ENCODE assay signal across 16 cellular contexts in genomic region chr1:115364044-115364775, GRCh38. TPM values are rescaled to one million over a fixed set of nuclear protein-coding genes. Genes with fewer than 3 reads are reported as not detected.
DNase-seq lines count a peak whose midpoint lies in the region; ATAC-seq, FAIRE-seq and TF ChIP-seq lines count a peak whose summit lies in the region.
"Had no signal": no experiment of that assay in that cellular context is flagged by ENCODE, and none has a peak within 500 bp of the region (broad histone marks: within the 10 kb centered on the region; RNA-seq: fewer than 3 reads in every experiment).

No MANE protein-coding gene starts in this region.

- H2AFZ ChIP-seq in HepG2 (ENCODE audit: low read length) (no peak overlapping the region), neuronal stem cell (ENCODE audit: low read length) (no peak overlapping the region)
- H2AFZ ChIP-seq: PC-9 had no signal

- no peak for TF ChIP-seq EP300 in HepG2 (IDR thresholded peaks at IDR 0.05; ENCODE audit: low read depth in 2 of 2, low read length in 2 of 2)
- TF ChIP-seq EP300 in HepG2 (CRISPR knock-in tag; IDR thresholded peaks at IDR 0.05; ENCODE audit: borderline replicate concordance), result no peak

- peaks cover 0 to 13% (median 1%) of the 10 kb centered on the region in 4 donors for H3K27me3 ChIP-seq in liver (ENCODE audit: control insufficient read depth in 4 of 4, insufficient read depth in 4 of 4, low read length in 3 of 4)
- H3K27me3 ChIP-seq in HepG2 (ENCODE audit: control insufficient read depth in 1 of 2, insufficient read depth in 2 of 2, low read length in 2 of 2), result no peaks in the 10 kb centered on the region
- H3K27me3 ChIP-seq in neuronal stem cell (ENCODE audit: control insufficient read depth in 3 of 3, insufficient read depth in 3 of 3, low read depth in 1 of 3, low read length in 3 of 3), result no peaks in the 10 kb centered on the region
- H3K27me3 ChIP-seq: dorsolateral prefrontal cortex, tibial nerve had no signal

- no peaks in the 10 kb centered on the region for H4K20me1 ChIP-seq in HepG2 (ENCODE audit: insufficient read depth, low read length)

- H3K18ac ChIP-seq in neuronal stem cell (ENCODE audit: low read length), result no peak overlapping the region

- H3K27ac ChIP-seq in liver (ENCODE audit: low read depth in 1 of 2, low read length in 2 of 2) (peak overlapping the region in 1 of 2 donors; percentile 11), HepG2 (ENCODE audit: extremely low read length, insufficient read depth, low read length) (no peak overlapping the region), neuronal stem cell (replicated peaks; ENCODE audit: low read length) (no peak overlapping the region)
- H3K27ac ChIP-seq: PC-9 had no signal

- peaks cover 0 to 2% (median under 1%) of the 10 kb centered on the region in 4 donors for H3K9me3 ChIP-seq in liver (ENCODE audit: control insufficient read depth in 4 of 4, low read length in 3 of 4)
- H3K9me3 ChIP-seq in HepG2 (ENCODE audit: low read length), result peaks cover 8% of the 10 kb centered on the region; the same call in 1 of the 2 replicates
- no peaks in the 10 kb centered on the region for H3K9me3 ChIP-seq in neuronal stem cell (replicated peaks in 1 of 2; ENCODE audit: control insufficient read depth in 2 of 2, insufficient read depth in 1 of 2, low read depth in 1 of 2, low read length in 2 of 2)

- FAIRE-seq in HepG2 (lab: Jason Lieb, UNC), result no peak
- FAIRE-seq: A204.1, GM18507 had no signal

- ATAC-seq in HepG2 (no peak), GM19395 (IDR thresholded peaks at IDR 0.05; ENCODE audit: unreplicated experiment) (no peak)
- ATAC-seq: activated CD8-positive, alpha-beta T cell treated with anti-CD3 and anti-CD28 coated beads, Interleukin-2, amount 10 ng/mL, durations not matched to agents 7 days and 5 days had no signal

- H4K91ac ChIP-seq in neuronal stem cell (ENCODE audit: low read depth, low read length, poor library complexity), result no peak overlapping the region

- H3K36me3 ChIP-seq in liver (ENCODE audit: control insufficient read depth in 4 of 4, insufficient read depth in 3 of 4, low read depth in 1 of 4, low read length in 3 of 4), result no peaks in the 10 kb centered on the region
- no peaks in the 10 kb centered on the region for H3K36me3 ChIP-seq in HepG2 (replicated peaks in 1 of 2; ENCODE audit: control insufficient read depth in 1 of 2, insufficient read depth in 2 of 2, low read length in 2 of 2)
- H3K36me3 ChIP-seq in neuronal stem cell (replicated peaks in 1 of 2; ENCODE audit: control insufficient read depth in 2 of 2, insufficient read depth in 2 of 2, low read length in 2 of 2), result no peaks in the 10 kb centered on the region
- H3K36me3 ChIP-seq: tibial nerve had no signal

- in situ Hi-C loops in HepG2 (cut with HindIII; ENCODE audit: extremely low pct_ligation_motif_present, low pct_unique_long_range_greater_than_20kb), result no loop called here

- CTCF ChIA-PET in HepG2 (lab: Yijun Ruan, JAX; ENCODE audit: low intra/inter-chr PET ratio, low total read pairs), result no interaction called here

- H3K4me3 ChIP-seq in liver (ENCODE audit: low read depth in 1 of 3, low read length in 3 of 3) (no peak overlapping the region), HepG2 (replicated peaks in 1 of 3; ENCODE audit: insufficient read depth in 1 of 3, low read depth in 2 of 3, low read length in 3 of 3) (no peak overlapping the region), neuronal stem cell (ENCODE audit: low read length in 2 of 2) (no peak overlapping the region)
- H3K4me3 ChIP-seq: dorsolateral prefrontal cortex, PC-9, tibial nerve had no signal

- H2BK5ac ChIP-seq in neuronal stem cell (ENCODE audit: low read length), result no peak overlapping the region

- no peak for DNase-seq in HepG2 (ENCODE audit: low spot score)
- peak; percentile 50 for DNase-seq in fibroblast of gingiva (ENCODE audit: low read depth)
- DNase-seq in myocyte (ENCODE audit: low read depth), result peak; percentile 68
- DNase-seq in NOMO-1 (lab: John Stamatoyannopoulos, UW; ENCODE audit: unreplicated experiment in 2 of 2), result no peak
- DNase-seq in NCI-H526 treated with DMSO at 0.1 percent for 48 hours (lab: John Stamatoyannopoulos, UW), result no peak
- no peak for DNase-seq in neuronal stem cell (ENCODE audit: low spot score)
- DNase-seq: activated CD8-positive, alpha-beta T cell treated with anti-CD3 and anti-CD28 coated beads, Interleukin-2, amount 10 ng/mL, durations not matched to agents 7 days and 5 days; activated naive CD4-positive, alpha-beta T cell treated with anti-CD3 and anti-CD28 coated beads, Interleukin-2, amount 50 U/mL, for 16 hours; dorsolateral prefrontal cortex; MM.1S had no signal

- no peak overlapping the region for H2BK15ac ChIP-seq in neuronal stem cell (ENCODE audit: low read length)

- H3K4me2 ChIP-seq in HepG2 (ENCODE audit: low read depth, low read length) (no peak overlapping the region), neuronal stem cell (ENCODE audit: insufficient read depth, low read length, poor library complexity, severe bottlenecking) (no peak overlapping the region)
- H3K4me2 ChIP-seq: PC-9 had no signal

- H3K4me1 ChIP-seq in liver (ENCODE audit: control insufficient read depth in 4 of 4, insufficient read depth in 4 of 4, low read length in 3 of 4) (no peaks in the 10 kb centered on the region), HepG2 (ENCODE audit: insufficient read depth, low read length) (no peaks in the 10 kb centered on the region), neuronal stem cell (ENCODE audit: control insufficient read depth in 2 of 2, insufficient read depth in 1 of 2, low read depth in 1 of 2, low read length in 2 of 2) (no peaks in the 10 kb centered on the region)

- no peak overlapping the region for H2AK5ac ChIP-seq in neuronal stem cell (ENCODE audit: low read depth, low read length)

- H3K4ac ChIP-seq in neuronal stem cell (ENCODE audit: low read length), result no peak overlapping the region

- intact Hi-C loops in HepG2 (cut with micrococcal nuclease; ENCODE audit: unreplicated experiment), result no loop called here

- H3K79me2 ChIP-seq in HepG2 (ENCODE audit: insufficient read depth, low read length), result no peaks in the 10 kb centered on the region

- H3K9ac ChIP-seq in liver (ENCODE audit: low read depth in 1 of 2, low read length in 2 of 2) (no peak overlapping the region), HepG2 (ENCODE audit: insufficient read depth, low read depth, low read length) (no peak overlapping the region), neuronal stem cell (ENCODE audit: low read depth, low read length, poor library complexity) (no peak overlapping the region)

- H3K14ac ChIP-seq in neuronal stem cell (ENCODE audit: low read length), result no peak overlapping the region

- no TSS peak for BruUV-seq in HepG2 (replicated peaks; lab: Mats Ljungman, UMichigan)

- no peaks in the 10 kb centered on the region for H3K79me1 ChIP-seq in neuronal stem cell (ENCODE audit: low read depth, low read length)

- no peak overlapping the region for H4K8ac ChIP-seq in neuronal stem cell (ENCODE audit: low read depth, low read length)

- TF ChIP-seq CTCF in liver (IDR thresholded peaks at IDR 0.05; ENCODE audit: low read depth, low read length, missing input control) (no peak), HepG2 (CRISPR knock-in tag; IDR thresholded peaks at IDR 0.05) (no peak)

- 80% methylated on average over 7 of the region's 7 CpGs for WGBS in liver
- 15% methylated on average over 4 of the region's 7 CpGs for WGBS in HepG2 (ENCODE audit: low lambda C conversion rate)
- WGBS in neuronal stem cell (ENCODE audit: extremely low coverage in 2 of 2, insufficient read length in 2 of 2, insufficient replicate concordance in 1 of 2), 2 donors, result no CpG with 5 or more reads among the region's 7 CpGs

- TF ChIP-seq POLR2A in HepG2 (IDR thresholded peaks at IDR 0.05; ENCODE audit: insufficient read depth in 1 of 2, low read depth in 2 of 2, low read length in 2 of 2), result no peak

- no peak overlapping the region for H2BK12ac ChIP-seq in neuronal stem cell (ENCODE audit: low read length)

- no peak overlapping the region for H3K23ac ChIP-seq in neuronal stem cell (ENCODE audit: low read depth, low read length, poor library complexity)

- H2BK120ac ChIP-seq in neuronal stem cell (ENCODE audit: low read depth, low read length), result no peak overlapping the region

- POLR2A ChIA-PET in HepG2 (lab: Yijun Ruan, JAX), result no interaction called here

- no peak for TF ChIP-seq RAD21 in liver (IDR thresholded peaks at IDR 0.05)
- no peak for TF ChIP-seq RAD21 in HepG2 (CRISPR knock-in tag; IDR thresholded peaks at IDR 0.05)

TF ChIP-seq in liver, 16 proteins besides CTCF, POLR2A, EP300 and RAD21 (continues in another document):
- TF ChIP-seq SP1 (IDR thresholded peaks at IDR 0.05) (peak; percentile 19), NR2F2 (IDR thresholded peaks at IDR 0.05) (peak; percentile 16), RXRA (IDR thresholded peaks at IDR 0.05) (no peak)

TF ChIP-seq in HepG2, 621 proteins besides CTCF, POLR2A, EP300 and RAD21 (continues in another document):
- TF ChIP-seq KLF11 (CRISPR knock-in tag; IDR thresholded peaks at IDR 0.05) (no peak), ZNF879 (CRISPR knock-in tag; IDR thresholded peaks at IDR 0.05) (no peak)

RNA-seq across cellular contexts. Expression of gene NGF, which starts 26.2 kb away (rescaled TPM):
- total RNA-seq in liver, result 1 to 10 TPM in 1 of 2 donors, under 1 TPM in 1; 0.79 to 1.0 TPM
- polyA plus RNA-seq in liver, result 1 to 10 TPM; 1.5 to 2.1 TPM
- total RNA-seq in HepG2 (2016; rRNA removed; fragmentation: Illumina TruSeq; extraction: Trizol), result not detected in 2 replicates
- total RNA-seq in HepG2 (2016; cell fraction: cytosol; rRNA removed; fragmentation: Illumina TruSeq; extraction: Trizol; ENCODE audit: low read depth), result not detected in 2 replicates
- total RNA-seq in HepG2 (2016; cell fraction: insoluble cytoplasmic fraction; rRNA removed; fragmentation: Illumina TruSeq; extraction: Trizol), result not detected in 2 replicates
- not detected in 2 replicates for total RNA-seq in HepG2 (2016; cell fraction: membrane; rRNA removed; fragmentation: Illumina TruSeq; extraction: Trizol)
- total RNA-seq in HepG2 (2016; cell fraction: nucleus; rRNA removed; fragmentation: Illumina TruSeq; extraction: Trizol), result not detected in 2 replicates
- not detected in 2 replicates for polyA plus RNA-seq in HepG2 (2011; rRNA removed)
- not detected in 2 replicates for polyA plus RNA-seq in HepG2 (2011; cell fraction: cytosol; rRNA removed)
- polyA plus RNA-seq in HepG2 (2011; cell fraction: nucleus; rRNA removed), result not detected in 2 replicates
- polyA plus RNA-seq in HepG2 (2012), result not detected in 2 replicates
- polyA plus RNA-seq in HepG2 (2016; cell fraction: cytosol; fragmentation: Illumina TruSeq; extraction: Trizol; ENCODE audit: low read depth), result not detected in 2 replicates
- not detected in 2 replicates for polyA plus RNA-seq in HepG2 (2016; cell fraction: insoluble cytoplasmic fraction; fragmentation: Illumina TruSeq; extraction: Trizol; ENCODE audit: low read depth)
- polyA plus RNA-seq in HepG2 (2016; cell fraction: membrane; fragmentation: Illumina TruSeq; extraction: Trizol; ENCODE audit: low read depth), result not detected in 2 replicates
- not detected in 2 replicates for polyA plus RNA-seq in HepG2 (2016; cell fraction: nucleus; fragmentation: Illumina TruSeq; extraction: Trizol; ENCODE audit: insufficient read depth, low read depth)
- not detected in 2 replicates for polyA minus RNA-seq in HepG2 (2011; rRNA and poly(A)+ RNA removed; ENCODE audit: low replicate concordance)
- not detected in 2 replicates for polyA minus RNA-seq in HepG2 (2011; cell fraction: cytosol; rRNA and poly(A)+ RNA removed)
- polyA minus RNA-seq in HepG2 (2011; cell fraction: nucleus; rRNA and poly(A)+ RNA removed), result not detected in 2 replicates
- total RNA-seq in myocyte, result 0.51 TPM in 1 of 2 replicates, not detected in the other
- 2.8 TPM for polyA plus RNA-seq in myocyte (2012)
- polyA plus RNA-seq in neuronal stem cell (2013, experiment 1 of 2), result 1.0 TPM
- 1.1 TPM for polyA plus RNA-seq in neuronal stem cell (2013, experiment 2 of 2)
- total RNA-seq: activated CD8-positive, alpha-beta T cell treated with anti-CD3 and anti-CD28 coated beads, Interleukin-2, amount 10 ng/mL, durations not matched to agents 7 days and 5 days had no signal

Comparison
In these comparisons a context has a peak if more than half of its experiments do, and no peak if none do; other contexts are left out.
1. DNase-seq: peak in fibroblast of gingiva (single experiment) and myocyte (single experiment); none in HepG2 (single experiment), NOMO-1 (0 of 2), NCI-H526 treated with DMSO at 0.1 percent for 48 hours (single experiment) and neuronal stem cell (single experiment).